Comparison of ENCODE assay signal across 25 cellular contexts in the genomic region with DNA sequence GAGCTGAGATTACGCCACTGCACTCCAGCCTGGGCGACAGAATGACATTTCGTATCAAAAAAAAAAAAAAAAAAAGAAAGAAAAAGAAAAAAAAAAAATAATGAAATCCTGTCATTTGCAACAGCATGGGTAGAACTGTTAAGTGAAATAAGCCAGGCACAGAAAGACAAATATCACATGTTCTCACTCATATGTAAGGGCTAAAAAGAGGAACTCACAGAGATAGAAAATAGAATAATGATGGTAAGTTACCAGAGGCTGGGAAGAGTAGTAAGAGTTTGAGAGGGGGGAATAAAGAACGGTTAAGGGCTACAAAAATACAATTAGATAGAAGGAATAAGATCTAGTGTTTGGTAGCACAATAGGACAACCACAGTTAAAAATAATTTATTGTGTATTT.
A peak's percentile ranks its signal among the peaks of the same experiment; 100 is the strongest.
DNase-seq lines count a peak whose midpoint lies in the region; ATAC-seq and TF ChIP-seq lines count a peak whose summit lies in the region.
"Had no signal": no experiment of that assay in that cellular context is flagged by ENCODE, and none has a peak within 500 bp of the region (broad histone marks: within the 10 kb centered on the region; RNA-seq: fewer than 3 reads in every experiment).

No MANE protein-coding gene starts in this region.

- no peaks in the 10 kb centered on the region for H4K20me1 ChIP-seq in OCI-LY1 (ENCODE audit: insufficient read depth, low read length)

- peak overlapping the region; percentile 27; the same call in 1 of the 2 replicates for H3K4me2 ChIP-seq in OCI-LY1 (ENCODE audit: low read length)
- H3K4me2 ChIP-seq: smooth muscle cell had no signal

- peaks cover 21% of the 10 kb centered on the region for H3K4me1 Mint-ChIP-seq in memory B cell

- no peak overlapping the region for H3K9ac ChIP-seq in OCI-LY1 (ENCODE audit: low read length)

- H3K36me3 ChIP-seq in OCI-LY1 (ENCODE audit: insufficient read depth, low read length): peaks cover 14% of the 10 kb centered on the region; the same call in 1 of the 2 replicates
- H3K36me3 ChIP-seq: prostate gland had no signal

- no peak overlapping the region for H2AFZ ChIP-seq in OCI-LY1 (ENCODE audit: low read length)

- H3K27me3 Mint-ChIP-seq in memory B cell: no peaks in the 10 kb centered on the region
- H3K27me3 Mint-ChIP-seq: effector memory CD8-positive, alpha-beta T cell; naive thymus-derived CD8-positive, alpha-beta T cell had no signal

- DNase-seq in SIG-M5 treated with dmso at 0.1 percent for 504 hours (lab: John Stamatoyannopoulos, UW; ENCODE audit: unreplicated experiment): peak; percentile 58
- no peak for DNase-seq in SIG-M5 (lab: John Stamatoyannopoulos, UW)
- no peak for DNase-seq in memory B cell (ENCODE audit: low spot score in 2 of 2)
- no peak for DNase-seq in stimulated activated CD4-positive, alpha-beta T cell treated with anti-CD3 and anti-CD28 coated beads, Interleukin-2, amount 100 ng/mL, for 48 hours
- no peak for DNase-seq in stimulated activated CD4-positive, alpha-beta T cell treated with anti-CD3 and anti-CD28 coated beads, Interleukin-15, amount 100 ng/mL, for 24 hours
- DNase-seq: activated CD4-positive, alpha-beta T cell treated with anti-CD3 and anti-CD28 coated beads for 4 hours; activated CD8-positive, alpha-beta memory T cell treated with anti-CD3 and anti-CD28 coated beads, Interleukin-2, amount 50 U/mL, for 48 hours; activated naive CD4-positive, alpha-beta T cell treated with Interleukin-2 at 50 U/mL for 16 hours; C1 segment of cervical spinal cord; DMS53; effector memory CD8-positive, alpha-beta T cell; glutamatergic neuron; GOT3; mammary epithelial cell; naive thymus-derived CD8-positive, alpha-beta T cell; NCI-H1694; NCI-H226 had no signal

- H3K9me2 ChIP-seq in OCI-LY1 (ENCODE audit: low read depth, low read length): no peaks in the 10 kb centered on the region

- TF ChIP-seq CTCF in OCI-LY1 (IDR thresholded peaks at IDR 0.05; ENCODE audit: low read length): no peak

- H3K27ac Mint-ChIP-seq in memory B cell: peak overlapping the region; percentile 5

- H3K27ac ChIP-seq in OCI-LY1 (ENCODE audit: low read depth, low read length, poor library complexity, severe bottlenecking): peak overlapping the region; percentile 84
- H3K27ac ChIP-seq: 22Rv1, ascending aorta, prostate gland, thoracic aorta had no signal

- H3K27me3 ChIP-seq in OCI-LY1 (ENCODE audit: insufficient read depth, low read length): no peaks in the 10 kb centered on the region
- H3K27me3 ChIP-seq: ascending aorta had no signal

- peaks cover 40% of the 10 kb centered on the region for H3K4me1 ChIP-seq in OCI-LY1 (ENCODE audit: insufficient read depth, low read length, severe bottlenecking)
- H3K4me1 ChIP-seq: ascending aorta, prostate gland had no signal

- H3K9me3 ChIP-seq in OCI-LY1 (ENCODE audit: low read length): no peaks in the 10 kb centered on the region
- H3K9me3 ChIP-seq: ascending aorta, prostate gland, thoracic aorta had no signal

- H3K4me3 Mint-ChIP-seq in memory B cell: peak overlapping the region; percentile 1
- H3K4me3 Mint-ChIP-seq: effector memory CD8-positive, alpha-beta T cell had no signal

- no peaks in the 10 kb centered on the region for H3K79me2 ChIP-seq in OCI-LY1 (ENCODE audit: insufficient read depth, low read length)

- peak; percentile 29 for ATAC-seq in GM18868 (IDR thresholded peaks at IDR 0.05; ENCODE audit: unreplicated experiment)
- ATAC-seq in memory B cell (ENCODE audit: low read depth): peak; percentile 45
- ATAC-seq in GM19467 (IDR thresholded peaks at IDR 0.05; ENCODE audit: unreplicated experiment): no peak
- ATAC-seq: effector memory CD8-positive, alpha-beta T cell; naive thymus-derived CD8-positive, alpha-beta T cell had no signal

- H3K9me3 Mint-ChIP-seq in memory B cell: peaks cover 1% of the 10 kb centered on the region
- H3K9me3 Mint-ChIP-seq: effector memory CD8-positive, alpha-beta T cell; naive thymus-derived CD8-positive, alpha-beta T cell had no signal

- no peak overlapping the region for H3K4me3 ChIP-seq in OCI-LY1 (ENCODE audit: low read depth, low read length, poor library complexity, severe bottlenecking)
- H3K4me3 ChIP-seq: ascending aorta, prostate gland, smooth muscle cell, thoracic aorta had no signal

- peaks cover 12% of the 10 kb centered on the region for H3K36me3 Mint-ChIP-seq in memory B cell

- no peaks in the 10 kb centered on the region for H3F3A ChIP-seq in OCI-LY1 (ENCODE audit: insufficient read depth, low read length)
